In the genomic region with DNA sequence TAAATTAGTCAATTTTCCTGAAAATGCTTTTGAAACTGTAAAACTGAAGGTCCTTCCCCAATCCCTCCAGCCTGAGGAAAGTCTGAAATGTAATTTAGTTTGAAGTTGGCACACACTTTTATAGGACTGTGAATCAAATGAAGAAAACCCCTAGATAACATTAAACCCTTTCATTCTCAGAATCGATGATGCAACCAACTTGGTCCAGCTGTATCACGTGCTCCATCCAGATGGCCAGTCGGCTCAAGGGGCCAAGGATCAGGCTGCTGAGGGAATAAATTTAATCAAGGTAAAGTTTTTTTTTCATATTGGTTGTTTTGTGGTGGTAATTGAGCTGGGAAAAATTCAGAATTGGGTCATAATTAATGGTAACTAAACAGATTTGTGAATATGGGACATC, we compare ENCODE assay signal across 13 cellular contexts. TPM values are rescaled to one million over a fixed set of nuclear protein-coding genes. Genes with fewer than 3 reads are reported as not detected.
DNase-seq lines count a peak whose midpoint lies in the region; ATAC-seq and TF ChIP-seq lines count a peak whose summit lies in the region.
"Had no signal": no experiment of that assay in that cellular context is flagged by ENCODE, and none has a peak within 500 bp of the region (broad histone marks: within the 10 kb centered on the region; RNA-seq: fewer than 3 reads in every experiment).

No MANE protein-coding gene starts in this region.

- H3K27me3 ChIP-seq in right atrium auricular region: no peaks in the 10 kb centered on the region
- no peaks in the 10 kb centered on the region for H3K27me3 ChIP-seq in right lobe of liver
- H3K27me3 ChIP-seq in uterus: no peaks in the 10 kb centered on the region
- H3K27me3 ChIP-seq: foreskin keratinocyte, left lung, MG63 had no signal

- peaks cover 90% of the 10 kb centered on the region for H3K36me3 ChIP-seq in right atrium auricular region
- H3K36me3 ChIP-seq in right lobe of liver: peaks cover 12 to 96% (median 52%) of the 10 kb centered on the region in 4 donors
- no peaks in the 10 kb centered on the region for H3K36me3 ChIP-seq in uterus

- TF ChIP-seq CTCF in right atrium auricular region (IDR thresholded peaks at IDR 0.05): no peak
- no peak for TF ChIP-seq CTCF in choroid plexus epithelial cell (conservative IDR thresholded peaks at IDR 0.05; ENCODE audit: low read depth, low read length)
- TF ChIP-seq CTCF in right lobe of liver (IDR thresholded peaks at IDR 0.05): no peak
- TF ChIP-seq CTCF in uterus (IDR thresholded peaks at IDR 0.05): no peak

- H3K4me3 ChIP-seq in right atrium auricular region (no peak overlapping the region), choroid plexus epithelial cell (ENCODE audit: low read depth, low read length) (no peak overlapping the region), right lobe of liver (no peak overlapping the region), uterus (no peak overlapping the region)
- H3K4me3 ChIP-seq: left lung, MG63 had no signal

- CTCF ChIA-PET in HEK293T (lab: Yijun Ruan, JAX): interaction anchor here (2.5 kb wide), 1 partner anchor 10 kb away, joined by 12 read pairs; no protein-coding TSS in a partner anchor

- no peak for TF ChIP-seq POLR2A in right lobe of liver (IDR thresholded peaks at IDR 0.05)
- no peak for TF ChIP-seq POLR2A in uterus (IDR thresholded peaks at IDR 0.05)

- WGBS in right lobe of liver (ENCODE audit: insufficient coverage, low coverage, low lambda C conversion rate, missing lambda C conversion rate): 21% methylated on average over 3 of the region's 3 CpGs

- H3K9me3 ChIP-seq in right atrium auricular region (no peaks in the 10 kb centered on the region), right lobe of liver (no peaks in the 10 kb centered on the region), uterus (no peaks in the 10 kb centered on the region)
- H3K9me3 ChIP-seq: left lung, MG63 had no signal

- ATAC-seq in Right ventricle myocardium superior (ENCODE audit: poor library complexity) (peak; percentile 52), right lobe of liver (peak in 3 of 4 donors; percentile 20 to 43 (median 41)), GM19023 (IDR thresholded peaks at IDR 0.05; ENCODE audit: unreplicated experiment) (no peak)
- ATAC-seq: foreskin keratinocyte, left lung had no signal

- DNase-seq in Right ventricle myocardium superior (peak; percentile 42), right atrium auricular region (ENCODE audit: low spot score) (no peak), choroid plexus epithelial cell (ENCODE audit: low read depth) (peak; percentile 48), right lobe of liver (no peak), uterus (peak; percentile 42 to 45), HEK293T (ENCODE audit: extremely low spot score) (no peak), NCI-H1105 treated with DMSO at 0.1 percent for 48 hours (lab: John Stamatoyannopoulos, UW) (no peak)
- DNase-seq: ACHN, EL, foreskin keratinocyte, left lung, MG63 had no signal

- H3K27ac ChIP-seq in right atrium auricular region (no peak overlapping the region), right lobe of liver (no peak overlapping the region), uterus (no peak overlapping the region)
- H3K27ac ChIP-seq: foreskin keratinocyte, left lung had no signal

- POLR2A ChIA-PET in HEK293T (lab: Yijun Ruan, JAX): no interaction called here

- intact Hi-C loops in Right ventricle myocardium superior (cut with DNase I): no loop called here
- intact Hi-C loops in right lobe of liver (cut with DNase I): no loop called here
- intact Hi-C loops in uterus (cut with DNase I; ENCODE audit: low total_unique reads): no loop called here

- H3K4me1 ChIP-seq in right atrium auricular region (no peaks in the 10 kb centered on the region), right lobe of liver (no peaks in the 10 kb centered on the region), uterus (no peaks in the 10 kb centered on the region)
- H3K4me1 ChIP-seq: foreskin keratinocyte, left lung had no signal

TF ChIP-seq in HEK293T, 16 proteins besides CTCF, POLR2A, EP300 and RAD21:
- no peak for TF ChIP-seq TARDBP (IDR thresholded peaks at IDR 0.05)
- no peak for TF ChIP-seq BHLHE40 (IDR thresholded peaks at IDR 0.05; ENCODE audit: borderline replicate concordance)
- TF ChIP-seq CTBP1 (IDR thresholded peaks at IDR 0.05; ENCODE audit: borderline replicate concordance): no peak
- no peak for TF ChIP-seq FOXM1 (IDR thresholded peaks at IDR 0.05; ENCODE audit: borderline replicate concordance)
- TF ChIP-seq SP1 (IDR thresholded peaks at IDR 0.05): no peak
- TF ChIP-seq SUZ12 (IDR thresholded peaks at IDR 0.05): no peak
- TF ChIP-seq, protein P1, sequence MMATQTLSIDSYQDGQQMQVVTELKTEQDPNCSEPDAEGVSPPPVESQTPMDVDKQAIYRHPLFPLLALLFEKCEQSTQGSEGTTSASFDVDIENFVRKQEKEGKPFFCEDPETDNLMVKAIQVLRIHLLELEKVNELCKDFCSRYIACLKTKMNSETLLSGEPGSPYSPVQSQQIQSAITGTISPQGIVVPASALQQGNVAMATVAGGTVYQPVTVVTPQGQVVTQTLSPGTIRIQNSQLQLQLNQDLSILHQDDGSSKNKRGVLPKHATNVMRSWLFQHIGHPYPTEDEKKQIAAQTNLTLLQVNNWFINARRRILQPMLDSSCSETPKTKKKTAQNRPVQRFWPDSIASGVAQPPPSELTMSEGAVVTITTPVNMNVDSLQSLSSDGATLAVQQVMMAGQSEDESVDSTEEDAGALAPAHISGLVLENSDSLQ (IDR thresholded peaks at IDR 0.05): no peak
- no peak for TF ChIP-seq FOXA1 (IDR thresholded peaks at IDR 0.05)
- no peak for TF ChIP-seq ARNT (IDR thresholded peaks at IDR 0.05)
- TF ChIP-seq FOXK2 (IDR thresholded peaks at IDR 0.05): no peak
- no peak for TF ChIP-seq L3MBTL2 (conservative IDR thresholded peaks at IDR 0.05)
- TF ChIP-seq ZNF384 (IDR thresholded peaks at IDR 0.05): no peak
- no peak for TF ChIP-seq HDGF (IDR thresholded peaks at IDR 0.05; ENCODE audit: borderline replicate concordance)
- no peak for TF ChIP-seq ELF4 (IDR thresholded peaks at IDR 0.05)
- no peak for TF ChIP-seq NFRKB (IDR thresholded peaks at IDR 0.05)
- TF ChIP-seq LEF1 (IDR thresholded peaks at IDR 0.05; ENCODE audit: borderline replicate concordance): no peak

RNA-seq across cellular contexts. Expression of a gene that starts 11.7 kb away (rescaled TPM):
- 79.3 TPM for total RNA-seq in Right ventricle myocardium superior
- total RNA-seq in right atrium auricular region: 10 to 100 TPM; 46.9 to 78.2 TPM
- total RNA-seq in right lobe of liver: 10 to 100 TPM; 29.6 to 66.5 (median 34.8) TPM
- 100 to 1,000 TPM in 1 of 4 donors, 10 to 100 TPM in 3; 47.8 to 118 (median 76.5) TPM for total RNA-seq in uterus

RNA-seq across cellular contexts. Expression of a gene that starts 33.9 kb away (rescaled TPM):
- 53.1 TPM for total RNA-seq in Right ventricle myocardium superior
- total RNA-seq in right atrium auricular region: 10 to 100 TPM; 53.4 to 65.8 TPM
- total RNA-seq in right lobe of liver: 10 to 100 TPM; 59.4 to 81.9 (median 66.2) TPM
- 100 to 1,000 TPM in 2 of 4 donors, 10 to 100 TPM in 2; 50.3 to 204 (median 86.5) TPM for total RNA-seq in uterus

Comparison
In these comparisons a context has a peak if more than half of its experiments do, and no peak if none do; other contexts are left out.
1. DNase-seq: peak in Right ventricle myocardium superior (single experiment), choroid plexus epithelial cell (single experiment) and uterus (2 of 2); none in right atrium auricular region (single experiment), right lobe of liver (0 of 3), HEK293T (single experiment) and NCI-H1105 treated with DMSO at 0.1 percent for 48 hours (single experiment).